Comparison of ENCODE assay signal across 1 cellular context in the genomic region with DNA sequence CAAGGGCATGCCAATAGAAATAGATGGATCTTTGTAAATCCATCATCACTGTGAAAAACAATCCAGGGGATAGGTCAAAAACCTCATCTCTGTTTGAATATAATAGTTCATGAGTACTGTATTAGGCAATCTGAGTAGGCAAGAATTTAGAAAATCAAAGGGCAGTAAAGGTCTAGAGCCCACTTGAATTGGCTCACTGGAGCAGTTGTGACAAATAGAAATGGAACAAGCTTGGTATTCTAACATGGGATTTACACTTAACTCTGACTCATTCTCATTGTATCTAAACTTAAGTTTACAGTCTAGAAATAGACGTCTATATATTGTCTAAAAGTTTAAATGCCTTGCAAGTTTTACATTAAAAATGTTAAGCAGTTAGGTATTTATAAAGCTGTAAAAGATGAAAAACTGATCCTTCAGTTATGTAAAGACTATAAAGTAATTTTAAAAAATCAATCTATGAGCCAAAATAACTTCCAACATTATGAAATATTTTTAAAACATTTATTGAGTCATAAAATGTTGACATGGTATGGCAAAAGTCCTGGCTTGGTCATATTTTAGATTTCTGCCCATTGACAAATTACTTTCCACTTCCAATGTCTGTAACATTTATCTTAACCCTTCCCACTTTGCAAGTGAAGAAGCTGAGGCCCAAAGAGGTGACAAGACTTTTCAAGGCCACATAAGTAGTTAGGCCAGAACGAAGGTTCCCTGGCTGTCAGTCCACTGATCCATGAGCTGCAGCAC.
TF ChIP-seq lines count a peak whose summit lies in the region.

No MANE protein-coding gene starts in this region.

TF ChIP-seq in H1, 55 proteins besides CTCF, POLR2A, EP300 and RAD21 (continued from another document):
- TF ChIP-seq USF2 (IDR thresholded peaks at IDR 0.05; ENCODE audit: low read length) (no peak), SAP30 (IDR thresholded peaks at IDR 0.05; ENCODE audit: insufficient read depth, insufficient replicate concordance, low read length) (no peak), SRF (IDR thresholded peaks at IDR 0.05; ENCODE audit: low read depth, low read length) (no peak), GTF2F1 (IDR thresholded peaks at IDR 0.05; ENCODE audit: borderline replicate concordance, low read depth, low read length) (no peak), SP1 (IDR thresholded peaks at IDR 0.05; ENCODE audit: low read depth, low read length) (no peak), CBX5 (IDR thresholded peaks at IDR 0.05; ENCODE audit: low read depth, low read length) (no peak)
